In genomic region chr5:146018461-146019375, GRCh38 we compare ENCODE assay signal across 24 cellular contexts.
"Had no signal": no experiment of that assay in that cellular context is flagged by ENCODE, and none has a peak within 500 bp of the region (broad histone marks: within the 10 kb centered on the region; RNA-seq: fewer than 3 reads in every experiment).

No MANE protein-coding gene starts in this region.

- ATAC-seq: activated CD8-positive, alpha-beta memory T cell treated with anti-CD3 and anti-CD28 coated beads, Interleukin-2, amount 10 ng/mL, durations not matched to agents 7 days and 5 days; Panc1; Right ventricle myocardium inferior; SK-N-SH treated with all-trans-retinoic acid at 6 μM for 48 hours; WTC11 had no signal

- H3K27me3 ChIP-seq: breast epithelium, SJCRH30 had no signal

- H3K4me1 ChIP-seq: breast epithelium, SJCRH30 had no signal

- DNase-seq: activated CD4-positive, alpha-beta T cell treated with anti-CD3 and anti-CD28 coated beads, Interleukin-2, amount 10 ng/mL, durations not matched to agents 24 days and 14 days; activated CD4-positive, alpha-beta T cell treated with anti-CD3 and anti-CD28 coated beads, Interleukin-2, amount 50 U/mL, for 48 hours; activated CD4-positive, CD25-positive, alpha-beta regulatory T cell treated with anti-CD3 and anti-CD28 coated beads, Interleukin-2, amount 50 U/mL, for 72 hours; activated CD8-positive, alpha-beta memory T cell treated with anti-CD3 and anti-CD28 coated beads, Interleukin-2, amount 10 ng/mL, durations not matched to agents 7 days and 5 days; activated gamma-delta T cell; activated naive CD4-positive, alpha-beta T cell treated with anti-CD3 and anti-CD28 coated beads for 36 hours; activated T-cell treated with anti-CD3 and anti-CD28 coated beads, Interleukin-2, amount 50 U/mL, for 24 hours; caudate nucleus; KG1; NCI-H1048; NCI-H146; NCI-H187 treated with DMSO at 0.1 percent for 48 hours; NCI-H2081 treated with DMSO at 0.1 percent for 48 hours; NCI-H2227 treated with DMSO at 0.1 percent for 48 hours; NCI-H526; NCI-H774; RPMI8226; SJCRH30; SW 1271 had no signal

- H3K27ac ChIP-seq: breast epithelium, SJCRH30 had no signal

- H3K36me3 ChIP-seq: breast epithelium, SJCRH30 had no signal

- H3K4me3 ChIP-seq: breast epithelium, SJCRH30 had no signal

- H3K9me3 ChIP-seq: breast epithelium, SJCRH30 had no signal
